ENCODE assay signal across 16 cellular contexts in the genomic region with DNA sequence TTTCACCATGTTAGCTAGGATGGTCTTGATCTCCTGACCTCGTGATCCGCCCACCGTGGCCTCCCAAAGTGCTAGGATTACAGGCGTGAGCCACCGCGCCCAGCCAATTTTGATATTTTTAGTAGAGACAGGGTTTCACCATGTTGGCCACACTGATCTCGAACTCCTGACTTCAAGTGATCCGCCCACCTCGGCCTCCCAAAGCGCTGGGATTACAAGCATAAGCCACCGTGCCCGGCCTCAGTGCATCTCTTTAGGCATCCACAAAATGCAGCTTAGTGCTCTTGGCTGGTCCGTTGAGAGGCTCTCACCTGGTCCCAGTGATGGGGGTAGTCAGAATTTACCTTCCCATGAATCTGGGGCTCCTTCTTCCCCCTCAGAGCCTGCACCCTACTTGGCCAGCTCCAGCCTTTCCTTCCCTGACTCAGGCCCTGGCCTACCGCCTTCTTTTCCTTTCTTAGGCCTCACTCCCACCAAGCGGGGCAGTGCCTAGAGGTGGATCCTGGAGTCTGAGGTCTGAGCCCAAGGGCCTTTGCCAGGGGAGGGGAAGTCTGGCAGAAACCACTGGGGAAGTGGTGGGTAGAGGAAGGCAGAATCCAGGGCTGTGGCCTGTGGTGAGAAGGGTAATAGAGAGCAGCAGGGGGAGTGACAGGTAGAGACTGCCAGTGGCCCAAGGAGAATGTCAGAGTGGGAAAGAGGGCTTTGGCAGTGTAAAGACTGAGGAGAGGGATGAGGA. TPM values are rescaled to one million over a fixed set of nuclear protein-coding genes. Genes with fewer than 3 reads are reported as not detected.
A peak's percentile ranks its signal among the peaks of the same experiment; 100 is the strongest.
DNase-seq lines count a peak whose midpoint lies in the region; ATAC-seq, FAIRE-seq and TF ChIP-seq lines count a peak whose summit lies in the region.
"Had no signal": no experiment of that assay in that cellular context is flagged by ENCODE, and none has a peak within 500 bp of the region (broad histone marks: within the 10 kb centered on the region; RNA-seq: fewer than 3 reads in every experiment).

No MANE protein-coding gene starts in this region.

- no peak for ATAC-seq in GM21723 (IDR thresholded peaks at IDR 0.05; ENCODE audit: unreplicated experiment)
- no peak for ATAC-seq in GM19397 (IDR thresholded peaks at IDR 0.05; ENCODE audit: unreplicated experiment)
- ATAC-seq: left ventricle myocardium superior had no signal

- no peaks in the 10 kb centered on the region for H3K9me3 ChIP-seq in kidney (ENCODE audit: control insufficient read depth in 1 of 2, low read length in 2 of 2)
- H3K9me3 ChIP-seq: vagina had no signal

- intact Hi-C loops in kidney (cut with DNase I) = no loop called here

- H3K4me1 ChIP-seq in kidney (ENCODE audit: control insufficient read depth in 1 of 2, insufficient read depth in 1 of 2, low read depth in 1 of 2, low read length in 2 of 2) = peaks cover 5 to 10% of the 10 kb centered on the region in 2 donors

- FAIRE-seq in kidney (lab: Jason Lieb, UNC) = no peak
- FAIRE-seq: astrocyte had no signal

- peak; percentile 62 for DNase-seq in GF-D8 (lab: John Stamatoyannopoulos, UW)
- DNase-seq in SKM-1 treated with dmso at 0.1 percent for 144 hours (lab: John Stamatoyannopoulos, UW; ENCODE audit: unreplicated experiment) = peak; percentile 80
- peak; percentile 28 for DNase-seq in kidney
- DNase-seq in kidney tubule cell (ENCODE audit: low spot score) = no peak
- DNase-seq: activated B cell treated with CpG ODN at 0.5 μM for 24 hours; activated T-cell treated with anti-CD3 and anti-CD28 coated beads, Interleukin-2, amount 50 U/mL, for 1 hour; left ventricle myocardium superior; NCI-H1694; NCI-H526 had no signal

- no peak overlapping the region for H3K9ac ChIP-seq in kidney (ENCODE audit: low read length in 2 of 2)

- H3K27ac ChIP-seq in C4-2B (peak overlapping the region; percentile 10), kidney (ENCODE audit: low read depth in 2 of 2, low read length in 2 of 2) (no peak overlapping the region)
- H3K27ac ChIP-seq: vagina had no signal

- no peak overlapping the region for H3K4me3 ChIP-seq in kidney (ENCODE audit: low read length in 2 of 2)
- H3K4me3 ChIP-seq: vagina had no signal

- no peaks in the 10 kb centered on the region for H3K36me3 ChIP-seq in kidney (ENCODE audit: control insufficient read depth in 1 of 2, insufficient read depth in 2 of 2, low read length in 2 of 2)
- H3K36me3 ChIP-seq: vagina had no signal

- TF ChIP-seq CTCF in C4-2B (conservative IDR thresholded peaks at IDR 0.05) (no peak), kidney (IDR thresholded peaks at IDR 0.05; ENCODE audit: borderline replicate concordance, extremely low read depth, insufficient read depth) (no peak)

RNA-seq across cellular contexts. Expression of a gene that starts 3.7 kb away (rescaled TPM):
- total RNA-seq in kidney = not detected
- polyA plus RNA-seq in kidney (ENCODE audit: insufficient read depth, low read depth, low replicate concordance) = not detected
- total RNA-seq: astrocyte, fibroblast of lung, left ventricle myocardium superior, vagina had no signal
- polyA plus RNA-seq: fibroblast of lung, IgD-negative memory B cell had no signal

RNA-seq across cellular contexts. Expression of a gene that starts 5.5 kb away (rescaled TPM):
- 68.7 TPM for total RNA-seq in kidney
- 20.1 TPM for polyA plus RNA-seq in kidney (ENCODE audit: insufficient read depth, low read depth, low replicate concordance)

RNA-seq across cellular contexts. Expression of a gene that starts 14.0 kb away (rescaled TPM):
- total RNA-seq in kidney = 34.1 TPM
- 37.9 TPM for polyA plus RNA-seq in kidney (ENCODE audit: insufficient read depth, low read depth, low replicate concordance)

RNA-seq across cellular contexts. Expression of a gene that starts 22.7 kb away (rescaled TPM):
- 23.1 TPM for total RNA-seq in kidney
- polyA plus RNA-seq in kidney (ENCODE audit: insufficient read depth, low read depth, low replicate concordance) = 43.1 TPM

RNA-seq across cellular contexts. Expression of a gene that starts 26.6 kb away (rescaled TPM):
- total RNA-seq in kidney = 153 TPM
- polyA plus RNA-seq in kidney (ENCODE audit: insufficient read depth, low read depth, low replicate concordance) = 43.8 TPM
